In genomic region chr2:112615051-112615450, GRCh38 we compare ENCODE assay signal across 22 cellular contexts. TPM values are rescaled to one million over a fixed set of nuclear protein-coding genes. Genes with fewer than 3 reads are reported as not detected.
A peak's percentile ranks its signal among the peaks of the same experiment; 100 is the strongest.
DNase-seq lines count a peak whose midpoint lies in the region; ATAC-seq and TF ChIP-seq lines count a peak whose summit lies in the region.
"Had no signal": no experiment of that assay in that cellular context is flagged by ENCODE, and none has a peak within 500 bp of the region (broad histone marks: within the 10 kb centered on the region; RNA-seq: fewer than 3 reads in every experiment).

No MANE protein-coding gene starts in this region.

- H3K4me2 ChIP-seq in mesendoderm (ENCODE audit: low read length), result no peak overlapping the region
- H3K4me2 ChIP-seq: BLaER1 had no signal

- no peaks in the 10 kb centered on the region for H3K36me3 ChIP-seq in mesendoderm (ENCODE audit: control insufficient read depth, insufficient read depth, low read length)
- peaks cover 0 to 9% (median 0%) of the 10 kb centered on the region in 6 donors for H3K36me3 ChIP-seq in spleen
- H3K36me3 ChIP-seq: BLaER1, Peyer's patch, SJCRH30 had no signal

- no peaks in the 10 kb centered on the region for H3K79me2 ChIP-seq in mesendoderm (ENCODE audit: control insufficient read depth, insufficient read depth, low read length)

- H3K56ac ChIP-seq in mesendoderm (ENCODE audit: low read length), result peak overlapping the region; percentile 17

- no peak for ATAC-seq in activated CD4-positive, alpha-beta T cell treated with anti-CD3 and anti-CD28 coated beads for 36 hours
- no peak for ATAC-seq in WTC11

- no peak overlapping the region for H3K4me3 ChIP-seq in mesendoderm (ENCODE audit: low read length)
- H3K4me3 ChIP-seq in spleen, result no peak overlapping the region
- H3K4me3 ChIP-seq: BLaER1, Peyer's patch, SJCRH30 had no signal

- no peak overlapping the region for H3K9ac ChIP-seq in mesendoderm (ENCODE audit: low read length)
- H3K9ac ChIP-seq: BLaER1 had no signal

- H3K27ac ChIP-seq in mesendoderm (ENCODE audit: low read depth, low read length) (no peak overlapping the region), spleen (no peak overlapping the region)
- H3K27ac ChIP-seq: 22Rv1, BLaER1, Peyer's patch, SJCRH30 had no signal

- DNase-seq in activated CD4-positive, alpha-beta T cell treated with anti-CD3 and anti-CD28 coated beads, Interleukin-2, amount 10 ng/mL, durations not matched to agents 7 days and 5 days, result no peak
- DNase-seq in activated CD4-positive, alpha-beta T cell treated with anti-CD3 and anti-CD28 coated beads for 36 hours, result no peak
- DNase-seq in WTC11 (ENCODE audit: low spot score) (no peak), mesendoderm (no peak), spleen (peak; percentile 32), NCI-H1417 (lab: John Stamatoyannopoulos, UW) (no peak), NCI-H128 (lab: John Stamatoyannopoulos, UW; ENCODE audit: unreplicated experiment) (no peak), DMS114 treated with DMSO at 0.1 percent for 48 hours (lab: John Stamatoyannopoulos, UW; ENCODE audit: unreplicated experiment) (no peak)
- DNase-seq: ACHN; Caco-2; CD4-positive, alpha-beta memory T cell; DMS 273 treated with DMSO at 0.1 percent for 48 hours; DND-41; HCEC 1CT; KG1; NCI-H1092 treated with DMSO at 0.1 percent for 48 hours; NCI-H2029 treated with DMSO at 0.1 percent for 48 hours; NCI-H226; Peyer's patch; SJCRH30 had no signal

- CTCF ChIA-PET in activated CD4-positive, alpha-beta T cell treated with anti-CD3 and anti-CD28 coated beads, Interleukin-2, amount 10 ng/mL, durations not matched to agents 7 days and 5 days (lab: Charles Lee), result interaction anchor here (0.9 to 1.6 kb wide), 4 partner anchors 9 to 110 kb away, joined by 3 to 4 read pairs (median 3); no protein-coding TSS in a partner anchor
- CTCF ChIA-PET in activated CD4-positive, alpha-beta T cell treated with anti-CD3 and anti-CD28 coated beads for 36 hours (lab: Charles Lee), result interaction anchor here (0.7 to 1.4 kb wide), 2 partner anchors 71 to 134 kb away, joined by 4 to 5 read pairs; no protein-coding TSS in a partner anchor
- CTCF ChIA-PET in WTC11 (lab: Charles Lee), result interaction anchor here (1.1 to 2.5 kb wide), 6 partner anchors 12 to 326 kb away, joined by 3 to 16 read pairs (median 6); partner anchors contain the start of gene CHCHD5

- H3K27me3 ChIP-seq in mesendoderm (ENCODE audit: insufficient read depth, low read length, poor library complexity) (no peaks in the 10 kb centered on the region), spleen (replicated peaks in 1 of 7) (no peaks in the 10 kb centered on the region)
- H3K27me3 ChIP-seq: BLaER1, Peyer's patch, SJCRH30 had no signal

- H2BK5ac ChIP-seq in mesendoderm (ENCODE audit: low read length), result no peak overlapping the region

- no peak overlapping the region for H2AK5ac ChIP-seq in mesendoderm (ENCODE audit: low read length)

- peaks cover 4% of the 10 kb centered on the region for H3K36me3 Mint-ChIP-seq in activated CD4-positive, alpha-beta T cell treated with anti-CD3 and anti-CD28 coated beads, Interleukin-2, amount 10 ng/mL, durations not matched to agents 7 days and 5 days (ENCODE audit: low read depth)
- no peaks in the 10 kb centered on the region for H3K36me3 Mint-ChIP-seq in activated CD4-positive, alpha-beta T cell treated with anti-CD3 and anti-CD28 coated beads for 36 hours (ENCODE audit: low read depth)
- H3K36me3 Mint-ChIP-seq in WTC11, result no peaks in the 10 kb centered on the region

- no peak overlapping the region for H2BK15ac ChIP-seq in mesendoderm (replicated peaks; ENCODE audit: low read depth)

- H3K18ac ChIP-seq in mesendoderm (ENCODE audit: low read length), result no peak overlapping the region

- H3K4me1 Mint-ChIP-seq in activated CD4-positive, alpha-beta T cell treated with anti-CD3 and anti-CD28 coated beads, Interleukin-2, amount 10 ng/mL, durations not matched to agents 7 days and 5 days, result no peaks in the 10 kb centered on the region
- no peaks in the 10 kb centered on the region for H3K4me1 Mint-ChIP-seq in activated CD4-positive, alpha-beta T cell treated with anti-CD3 and anti-CD28 coated beads for 36 hours
- H3K4me1 Mint-ChIP-seq in WTC11, result peaks cover 22% of the 10 kb centered on the region
- H3K4me1 Mint-ChIP-seq: CD4-positive, alpha-beta memory T cell had no signal

- H3K79me1 ChIP-seq in mesendoderm (ENCODE audit: low read length), result no peaks in the 10 kb centered on the region

- H4K5ac ChIP-seq in mesendoderm (ENCODE audit: low read length), result no peak overlapping the region

- no peak overlapping the region for H4K8ac ChIP-seq in mesendoderm (ENCODE audit: low read depth, low read length)

- no peak for TF ChIP-seq POLR2A in spleen (IDR thresholded peaks at IDR 0.05)

- H3K4me1 ChIP-seq in mesendoderm (ENCODE audit: control insufficient read depth, low read depth, low read length), result no peaks in the 10 kb centered on the region
- no peaks in the 10 kb centered on the region for H3K4me1 ChIP-seq in spleen
- H3K4me1 ChIP-seq: Caco-2, Peyer's patch, SJCRH30 had no signal

- no peak overlapping the region for H2BK120ac ChIP-seq in mesendoderm (ENCODE audit: low read depth, low read length)

- H3K27me3 Mint-ChIP-seq in activated CD4-positive, alpha-beta T cell treated with anti-CD3 and anti-CD28 coated beads, Interleukin-2, amount 10 ng/mL, durations not matched to agents 7 days and 5 days, result peaks cover 30% of the 10 kb centered on the region
- H3K27me3 Mint-ChIP-seq in activated CD4-positive, alpha-beta T cell treated with anti-CD3 and anti-CD28 coated beads for 36 hours, result no peaks in the 10 kb centered on the region
- H3K27me3 Mint-ChIP-seq in WTC11 (ENCODE audit: low read depth), result peaks cover 18% of the 10 kb centered on the region

- H3K27ac Mint-ChIP-seq in activated CD4-positive, alpha-beta T cell treated with anti-CD3 and anti-CD28 coated beads, Interleukin-2, amount 10 ng/mL, durations not matched to agents 7 days and 5 days, result peak overlapping the region; percentile 7
- no peak overlapping the region for H3K27ac Mint-ChIP-seq in activated CD4-positive, alpha-beta T cell treated with anti-CD3 and anti-CD28 coated beads for 36 hours
- no peak overlapping the region for H3K27ac Mint-ChIP-seq in WTC11
- H3K27ac Mint-ChIP-seq: CD4-positive, alpha-beta memory T cell had no signal

- WGBS in mesendoderm (ENCODE audit: extremely low coverage, insufficient coverage, low lambda C conversion rate), result no CpG with 5 or more reads among the region's 8 CpGs
- WGBS in spleen, 5 donors, result 94 to 97% (median 96%) methylated on average over 8 of the region's 8 CpGs

- intact Hi-C loops in activated CD4-positive, alpha-beta T cell treated with anti-CD3 and anti-CD28 coated beads for 36 hours (cut with DNase I, micrococcal nuclease), result no loop called here
- intact Hi-C loops in spleen (cut with DNase I; ENCODE audit: low total_unique reads), result no loop called here

- H3K9me3 ChIP-seq in spleen, result no peaks in the 10 kb centered on the region
- H3K9me3 ChIP-seq: Caco-2, Peyer's patch had no signal

- no peaks in the 10 kb centered on the region for H3K9me3 Mint-ChIP-seq in activated CD4-positive, alpha-beta T cell treated with anti-CD3 and anti-CD28 coated beads, Interleukin-2, amount 10 ng/mL, durations not matched to agents 7 days and 5 days
- H3K9me3 Mint-ChIP-seq in activated CD4-positive, alpha-beta T cell treated with anti-CD3 and anti-CD28 coated beads for 36 hours (ENCODE audit: low read depth), result no peaks in the 10 kb centered on the region
- H3K9me3 Mint-ChIP-seq in WTC11, result peaks cover 4% of the 10 kb centered on the region

- no peak overlapping the region for H3K4ac ChIP-seq in mesendoderm (ENCODE audit: low read depth, low read length)

- no peak overlapping the region for H3K4me3 Mint-ChIP-seq in activated CD4-positive, alpha-beta T cell treated with anti-CD3 and anti-CD28 coated beads, Interleukin-2, amount 10 ng/mL, durations not matched to agents 7 days and 5 days
- no peak overlapping the region for H3K4me3 Mint-ChIP-seq in activated CD4-positive, alpha-beta T cell treated with anti-CD3 and anti-CD28 coated beads for 36 hours
- peak overlapping the region; percentile 33; the same call in 1 of the 2 replicates for H3K4me3 Mint-ChIP-seq in WTC11
- H3K4me3 Mint-ChIP-seq: CD4-positive, alpha-beta memory T cell had no signal

- POLR2A ChIA-PET in activated CD4-positive, alpha-beta T cell treated with anti-CD3 and anti-CD28 coated beads, Interleukin-2, amount 10 ng/mL, durations not matched to agents 7 days and 5 days (lab: Charles Lee), result no interaction called here
- POLR2A ChIA-PET in activated CD4-positive, alpha-beta T cell treated with anti-CD3 and anti-CD28 coated beads for 36 hours (lab: Charles Lee), result no interaction called here
- POLR2A ChIA-PET in WTC11 (lab: Charles Lee), result interaction anchor here (0.6 kb wide), 1 partner anchor 53 kb away, joined by 4 read pairs; no protein-coding TSS in a partner anchor

- no peak overlapping the region for H3K23ac ChIP-seq in mesendoderm (ENCODE audit: low read length)

- TF ChIP-seq CTCF in WTC11 (IDR thresholded peaks at IDR 0.05), result no peak
- no peak for TF ChIP-seq CTCF in spleen (IDR thresholded peaks at IDR 0.05 in 8 of 11, conservative IDR thresholded peaks at IDR 0.05 in 3 of 11)

TF ChIP-seq in WTC11, 78 proteins besides CTCF, POLR2A, EP300 and RAD21 (continues in another document):
- TF ChIP-seq NR1H2 (CRISPR knock-in tag; IDR thresholded peaks at IDR 0.05), result no peak

RNA-seq across cellular contexts. Expression of gene CHCHD5, which starts 30.6 kb away (rescaled TPM):
- 10 to 100 TPM; 33.5 to 33.6 TPM for total RNA-seq in activated CD4-positive, alpha-beta T cell treated with anti-CD3 and anti-CD28 coated beads, Interleukin-2, amount 10 ng/mL, durations not matched to agents 7 days and 5 days
- total RNA-seq in activated CD4-positive, alpha-beta T cell treated with anti-CD3 and anti-CD28 coated beads for 36 hours, result 10 to 100 TPM; 34.4 to 37.0 TPM
- 33.2 to 36.5 TPM (median 33.7 TPM) in 3 replicates for total RNA-seq in WTC11 (2021)
- polyA plus RNA-seq in mesendoderm (2013, experiment 1 of 2), result 22.8 TPM
- polyA plus RNA-seq in mesendoderm (2013, experiment 2 of 2), result 23.4 TPM
- 10 to 100 TPM; 11.9 to 22.4 (median 16.1) TPM for total RNA-seq in spleen
- 10 to 100 TPM; 21.5 to 34.8 (median 31.9) TPM for polyA plus RNA-seq in spleen

RNA-seq across cellular contexts. Expression of gene SLC20A1, which starts 30.7 kb away (rescaled TPM):
- total RNA-seq in activated CD4-positive, alpha-beta T cell treated with anti-CD3 and anti-CD28 coated beads, Interleukin-2, amount 10 ng/mL, durations not matched to agents 7 days and 5 days, result 100 to 1,000 TPM; 165 to 167 TPM
- 10 to 100 TPM; 69.3 to 69.6 TPM for total RNA-seq in activated CD4-positive, alpha-beta T cell treated with anti-CD3 and anti-CD28 coated beads for 36 hours
- total RNA-seq in WTC11 (2021), result 59.9 to 64.4 TPM (median 60.1 TPM) in 3 replicates
- polyA plus RNA-seq in mesendoderm (2013, experiment 1 of 2), result 69.0 TPM
- 68.0 TPM for polyA plus RNA-seq in mesendoderm (2013, experiment 2 of 2)
- 10 to 100 TPM; 49.0 to 83.6 (median 69.9) TPM for total RNA-seq in spleen
- polyA plus RNA-seq in spleen, result 10 to 100 TPM; 15.4 to 24.5 (median 17.8) TPM
